1 cellular context compared by ENCODE assay signal in genomic region chr6:71335544-71335943, GRCh38.
TF ChIP-seq lines count a peak whose summit lies in the region.

No MANE protein-coding gene starts in this region.

TF ChIP-seq in WTC11, 78 proteins besides CTCF, POLR2A, EP300 and RAD21 (continued from another document):
- TF ChIP-seq ZNF317 (CRISPR knock-in tag; IDR thresholded peaks at IDR 0.05; ENCODE audit: borderline replicate concordance, low read depth) (no peak), ATF1 (CRISPR knock-in tag; IDR thresholded peaks at IDR 0.05) (no peak)
